1 cellular context compared by ENCODE assay signal in genomic region chr1:210373878-210374599, GRCh38.
A peak's percentile ranks its signal among the peaks of the same experiment; 100 is the strongest.
TF ChIP-seq lines count a peak whose summit lies in the region.

No MANE protein-coding gene starts in this region.

TF ChIP-seq in K562, 482 proteins besides CTCF, POLR2A, EP300 and RAD21 (continued from another document):
- no peak for TF ChIP-seq STAT6 (CRISPR knock-in tag; IDR thresholded peaks at IDR 0.05)
- no peak for TF ChIP-seq ATF4 (CRISPR knock-in tag; IDR thresholded peaks at IDR 0.05)
- TF ChIP-seq HMBOX1 (IDR thresholded peaks at IDR 0.05): peak; percentile 63
